Comparison of ENCODE assay signal across 18 cellular contexts in the genomic region with DNA sequence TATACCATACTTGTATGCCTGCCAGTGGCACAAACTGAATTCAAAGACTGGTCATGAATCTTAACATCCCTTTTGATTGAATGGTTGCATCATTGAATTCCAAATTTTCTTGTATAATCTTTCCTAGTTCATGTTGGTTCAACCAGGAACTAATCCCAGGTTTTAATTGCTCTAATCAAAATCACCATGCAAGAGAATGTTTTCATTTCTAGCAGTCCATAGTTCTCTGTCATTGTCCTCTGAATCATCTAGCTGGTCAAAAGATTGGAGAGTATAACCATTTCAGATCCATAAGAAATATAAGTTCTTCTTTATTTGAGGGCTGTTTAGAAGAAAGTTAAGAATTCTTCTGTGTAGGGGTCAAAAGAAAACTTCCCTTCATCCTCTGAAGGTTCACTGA. TPM values are rescaled to one million over a fixed set of nuclear protein-coding genes. Genes with fewer than 3 reads are reported as not detected.
DNase-seq lines count a peak whose midpoint lies in the region; ATAC-seq and TF ChIP-seq lines count a peak whose summit lies in the region.
"Had no signal": no experiment of that assay in that cellular context is flagged by ENCODE, and none has a peak within 500 bp of the region (broad histone marks: within the 10 kb centered on the region; RNA-seq: fewer than 3 reads in every experiment).

No MANE protein-coding gene starts in this region.

- no peaks in the 10 kb centered on the region for H3K27me3 Mint-ChIP-seq in activated naive CD4-positive, alpha-beta T cell treated with anti-CD3 and anti-CD28 coated beads for 36 hours (ENCODE audit: low read depth)

- H3K79me2 ChIP-seq in hepatocyte (peaks cover 96% of the 10 kb centered on the region), osteoblast (ENCODE audit: insufficient read depth, low read length) (peaks cover 67% of the 10 kb centered on the region)

- no peak overlapping the region for H3K4me2 ChIP-seq in hepatocyte
- H3K4me2 ChIP-seq in osteoblast (ENCODE audit: insufficient read depth, low read length): no peak overlapping the region

- H3K27ac ChIP-seq in HUES6 (ENCODE audit: low read depth, low read length) (peak overlapping the region; percentile 76), hepatocyte (peak overlapping the region; percentile 69), osteoblast (ENCODE audit: low read depth, low read length) (no peak overlapping the region)
- H3K27ac ChIP-seq: brain microvascular endothelial cell, dorsolateral prefrontal cortex, esophagus squamous epithelium had no signal

- H3K4me1 Mint-ChIP-seq in activated naive CD4-positive, alpha-beta T cell treated with anti-CD3 and anti-CD28 coated beads for 36 hours (ENCODE audit: low read depth): peaks cover 57% of the 10 kb centered on the region
- H3K4me1 Mint-ChIP-seq in stimulated activated effector memory CD8-positive, alpha-beta T cell treated with anti-CD3 and anti-CD28 coated beads, Interleukin-12 subunit alpha, Interleukin-12 subunit beta, amount 100 ng/mL, for 72 hours: peaks cover 53% of the 10 kb centered on the region

- H3K9ac ChIP-seq in HUES6 (ENCODE audit: low read length): no peak overlapping the region

- H3K36me3 ChIP-seq in HUES6 (ENCODE audit: control insufficient read depth, insufficient read depth, low read length) (peaks cover 19% of the 10 kb centered on the region), hepatocyte (replicated peaks; ENCODE audit: insufficient read depth, low read depth) (no peaks in the 10 kb centered on the region), osteoblast (ENCODE audit: insufficient read depth, low read length) (peaks cover 10% of the 10 kb centered on the region)
- H3K36me3 ChIP-seq: brain microvascular endothelial cell had no signal

- H3K4me3 ChIP-seq in HUES6 (ENCODE audit: low read depth, low read length) (no peak overlapping the region), hepatocyte (no peak overlapping the region), osteoblast (ENCODE audit: insufficient read depth, low read length) (no peak overlapping the region)
- H3K4me3 ChIP-seq: dorsolateral prefrontal cortex, esophagus squamous epithelium, MG63 had no signal

- intact Hi-C loops in activated naive CD4-positive, alpha-beta T cell treated with anti-CD3 and anti-CD28 coated beads for 36 hours (cut with micrococcal nuclease): no loop called here

- no peak overlapping the region for H3K4me3 Mint-ChIP-seq in activated naive CD4-positive, alpha-beta T cell treated with anti-CD3 and anti-CD28 coated beads for 36 hours
- no peak overlapping the region for H3K4me3 Mint-ChIP-seq in stimulated activated effector memory CD8-positive, alpha-beta T cell treated with anti-CD3 and anti-CD28 coated beads, Interleukin-12 subunit alpha, Interleukin-12 subunit beta, amount 100 ng/mL, for 72 hours

- no peaks in the 10 kb centered on the region for H3K9me3 ChIP-seq in HUES6 (ENCODE audit: control insufficient read depth, insufficient read depth, low read depth, low read length)
- no peaks in the 10 kb centered on the region for H3K9me3 ChIP-seq in hepatocyte (ENCODE audit: low read depth)
- H3K9me3 ChIP-seq in osteoblast (ENCODE audit: low read depth, low read length): no peaks in the 10 kb centered on the region
- H3K9me3 ChIP-seq: esophagus squamous epithelium, MG63 had no signal

- no peak for DNase-seq in activated naive CD4-positive, alpha-beta T cell treated with anti-CD3 and anti-CD28 coated beads for 36 hours
- no peak for DNase-seq in activated naive CD4-positive, alpha-beta T cell (lab: John Stamatoyannopoulos, UW)
- no peak for DNase-seq in hepatocyte (ENCODE audit: low spot score)
- no peak for DNase-seq in stimulated activated effector memory CD8-positive, alpha-beta T cell treated with anti-CD3 and anti-CD28 coated beads, Interleukin-12 subunit alpha, Interleukin-12 subunit beta, amount 100 ng/mL, for 72 hours (ENCODE audit: low spot score in 2 of 2)
- DNase-seq in osteoblast (ENCODE audit: insufficient read length, low spot score, missing footprints): no peak
- no peak for DNase-seq in stimulated activated CD8-positive, alpha-beta memory T cell treated with anti-CD3 and anti-CD28 coated beads, Interleukin-4, amount 100 ng/mL, for 48 hours
- no peak for DNase-seq in CD1c-positive myeloid dendritic cell (ENCODE audit: extremely low spot score)
- DNase-seq: activated CD8-positive, alpha-beta memory T cell treated with anti-CD3 and anti-CD28 coated beads for 24 hours; activated gamma-delta T cell treated with Interleukin-2 at 50 U/mL for 16 hours; brain microvascular endothelial cell; dorsolateral prefrontal cortex; esophagus squamous epithelium; mesenchymal stem cell; MG63; NCI-H2227 treated with DMSO at 0.1 percent for 48 hours; NK-92 treated with Interleukin-12 subunit alpha and Interleukin-12 subunit beta, amount 100 ng/mL, for 24 hours; SW 1271 had no signal

- no peak overlapping the region for H2AFZ ChIP-seq in hepatocyte
- no peak overlapping the region for H2AFZ ChIP-seq in osteoblast (ENCODE audit: low read length)

- no peaks in the 10 kb centered on the region for H3K9me3 Mint-ChIP-seq in activated naive CD4-positive, alpha-beta T cell treated with anti-CD3 and anti-CD28 coated beads for 36 hours
- no peaks in the 10 kb centered on the region for H3K9me3 Mint-ChIP-seq in stimulated activated effector memory CD8-positive, alpha-beta T cell treated with anti-CD3 and anti-CD28 coated beads, Interleukin-12 subunit alpha, Interleukin-12 subunit beta, amount 100 ng/mL, for 72 hours

- H3K27me3 ChIP-seq in HUES6 (ENCODE audit: control insufficient read depth, insufficient read depth, low read length) (no peaks in the 10 kb centered on the region), hepatocyte (no peaks in the 10 kb centered on the region), osteoblast (ENCODE audit: insufficient read depth, low read length) (no peaks in the 10 kb centered on the region)
- H3K27me3 ChIP-seq: brain microvascular endothelial cell, dorsolateral prefrontal cortex, esophagus squamous epithelium, MG63 had no signal

- H3K27ac Mint-ChIP-seq in activated naive CD4-positive, alpha-beta T cell treated with anti-CD3 and anti-CD28 coated beads for 36 hours: peak overlapping the region; percentile 56
- peak overlapping the region; percentile 63 for H3K27ac Mint-ChIP-seq in stimulated activated effector memory CD8-positive, alpha-beta T cell treated with anti-CD3 and anti-CD28 coated beads, Interleukin-12 subunit alpha, Interleukin-12 subunit beta, amount 100 ng/mL, for 72 hours

- H4K20me1 ChIP-seq in hepatocyte (ENCODE audit: insufficient read depth, poor library complexity, severe bottlenecking): peaks cover 76% of the 10 kb centered on the region
- H4K20me1 ChIP-seq in osteoblast (ENCODE audit: insufficient read depth, low read length): peaks cover 26% of the 10 kb centered on the region

- H3K36me3 Mint-ChIP-seq in activated naive CD4-positive, alpha-beta T cell treated with anti-CD3 and anti-CD28 coated beads for 36 hours (ENCODE audit: low read depth): peaks cover 14% of the 10 kb centered on the region
- H3K36me3 Mint-ChIP-seq in stimulated activated effector memory CD8-positive, alpha-beta T cell treated with anti-CD3 and anti-CD28 coated beads, Interleukin-12 subunit alpha, Interleukin-12 subunit beta, amount 100 ng/mL, for 72 hours: peaks cover 92% of the 10 kb centered on the region

- H3K9me2 ChIP-seq in hepatocyte (replicated peaks; ENCODE audit: insufficient read depth): no peaks in the 10 kb centered on the region

- CTCF ChIA-PET in activated naive CD4-positive, alpha-beta T cell treated with anti-CD3 and anti-CD28 coated beads for 36 hours (lab: Charles Lee): no interaction called here

- no peak for ATAC-seq in stimulated activated effector memory CD8-positive, alpha-beta T cell treated with anti-CD3 and anti-CD28 coated beads, Interleukin-12 subunit alpha, Interleukin-12 subunit beta, amount 100 ng/mL, for 72 hours

- TF ChIP-seq CTCF in hepatocyte (IDR thresholded peaks at IDR 0.05; ENCODE audit: poor library complexity) (no peak), osteoblast (IDR thresholded peaks at IDR 0.05; ENCODE audit: extremely low read depth, low read depth, low read length) (no peak)

- H3K4me1 ChIP-seq in HUES6 (ENCODE audit: control insufficient read depth, insufficient read depth, low read length) (peaks cover 69% of the 10 kb centered on the region), hepatocyte (ENCODE audit: insufficient read depth) (peaks cover 4% of the 10 kb centered on the region), osteoblast (ENCODE audit: insufficient read depth, low read length) (no peaks in the 10 kb centered on the region)

RNA-seq across cellular contexts. Expression of a gene that starts 57.2 kb away (rescaled TPM):
- total RNA-seq in activated naive CD4-positive, alpha-beta T cell treated with anti-CD3 and anti-CD28 coated beads for 36 hours: 10 to 100 TPM; 39.5 to 41.2 TPM
- 31.1 and 38.3 TPM in 2 replicates for total RNA-seq in hepatocyte
- polyA plus RNA-seq in hepatocyte: 20.9 and 31.4 TPM in 2 replicates
- 35.9 and 39.4 TPM in 2 replicates for total RNA-seq in osteoblast
